Comparison of ENCODE assay signal across 8 cellular contexts in the genomic region with DNA sequence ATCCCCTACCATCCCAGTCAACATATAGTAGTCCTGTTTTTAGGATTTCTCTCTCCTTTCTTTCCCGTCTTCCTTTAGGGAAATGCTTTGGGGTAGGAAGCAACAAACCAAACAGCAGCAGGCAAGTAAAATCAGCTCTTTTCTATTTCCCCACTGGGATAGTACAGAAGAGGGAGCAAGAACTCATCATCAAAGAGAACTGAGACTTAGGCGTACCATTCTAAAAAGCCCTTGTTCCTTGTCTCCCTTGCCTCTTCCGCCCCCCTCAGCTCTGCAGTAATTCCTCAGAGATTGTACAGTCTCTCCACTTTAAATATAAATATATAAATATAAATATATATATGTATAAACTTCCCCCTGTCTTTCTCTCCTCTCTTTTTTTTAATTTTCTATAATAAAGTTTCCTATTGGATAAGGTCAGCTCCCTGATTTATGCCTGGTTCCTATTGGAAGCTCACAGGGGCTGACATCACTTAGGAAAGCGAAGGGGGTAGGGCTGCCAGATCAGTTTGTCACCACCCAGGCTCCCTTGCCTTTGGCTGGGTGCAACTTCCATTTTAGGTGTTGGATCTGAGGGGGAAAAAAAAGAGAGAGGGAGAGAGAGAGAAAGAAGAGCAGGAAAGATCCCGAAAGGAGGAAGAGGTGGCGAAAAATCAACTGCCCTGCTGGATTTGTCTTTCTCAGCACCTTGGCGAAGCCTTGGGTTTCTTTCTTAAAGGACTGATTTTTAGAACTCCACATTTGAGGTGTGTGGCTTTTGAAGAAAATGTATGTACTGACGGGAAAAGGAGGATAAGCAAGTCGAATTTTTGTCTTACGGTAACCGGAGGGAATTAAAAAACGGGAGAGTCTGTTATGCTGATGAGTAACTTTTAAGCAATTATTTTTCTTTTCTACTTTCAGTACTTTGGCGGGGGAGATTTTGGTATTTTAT. TPM values are rescaled to one million over a fixed set of nuclear protein-coding genes. Genes with fewer than 3 reads are reported as not detected.
DNase-seq lines count a peak whose midpoint lies in the region; ATAC-seq, FAIRE-seq and TF ChIP-seq lines count a peak whose summit lies in the region.

A gene with protein sequence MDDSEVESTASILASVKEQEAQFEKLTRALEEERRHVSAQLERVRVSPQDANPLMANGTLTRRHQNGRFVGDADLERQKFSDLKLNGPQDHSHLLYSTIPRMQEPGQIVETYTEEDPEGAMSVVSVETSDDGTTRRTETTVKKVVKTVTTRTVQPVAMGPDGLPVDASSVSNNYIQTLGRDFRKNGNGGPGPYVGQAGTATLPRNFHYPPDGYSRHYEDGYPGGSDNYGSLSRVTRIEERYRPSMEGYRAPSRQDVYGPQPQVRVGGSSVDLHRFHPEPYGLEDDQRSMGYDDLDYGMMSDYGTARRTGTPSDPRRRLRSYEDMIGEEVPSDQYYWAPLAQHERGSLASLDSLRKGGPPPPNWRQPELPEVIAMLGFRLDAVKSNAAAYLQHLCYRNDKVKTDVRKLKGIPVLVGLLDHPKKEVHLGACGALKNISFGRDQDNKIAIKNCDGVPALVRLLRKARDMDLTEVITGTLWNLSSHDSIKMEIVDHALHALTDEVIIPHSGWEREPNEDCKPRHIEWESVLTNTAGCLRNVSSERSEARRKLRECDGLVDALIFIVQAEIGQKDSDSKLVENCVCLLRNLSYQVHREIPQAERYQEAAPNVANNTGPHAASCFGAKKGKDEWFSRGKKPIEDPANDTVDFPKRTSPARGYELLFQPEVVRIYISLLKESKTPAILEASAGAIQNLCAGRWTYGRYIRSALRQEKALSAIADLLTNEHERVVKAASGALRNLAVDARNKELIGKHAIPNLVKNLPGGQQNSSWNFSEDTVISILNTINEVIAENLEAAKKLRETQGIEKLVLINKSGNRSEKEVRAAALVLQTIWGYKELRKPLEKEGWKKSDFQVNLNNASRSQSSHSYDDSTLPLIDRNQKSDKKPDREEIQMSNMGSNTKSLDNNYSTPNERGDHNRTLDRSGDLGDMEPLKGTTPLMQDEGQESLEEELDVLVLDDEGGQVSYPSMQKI (plus strand): TSS at position 502 of the 934 bp plus-strand sequence. CDS start 29,677 bp downstream, outside the sequence.

- H3K27me3 ChIP-seq in SJSA1 (replicated peaks) (no peaks in the 10 kb centered on the region), ectodermal cell (ENCODE audit: control insufficient read depth, insufficient read depth, low read length, poor library complexity, severe bottlenecking) (no peaks in the 10 kb centered on the region), liver (ENCODE audit: control insufficient read depth in 4 of 4, insufficient read depth in 4 of 4, low read length in 3 of 4) (no peaks in the 10 kb centered on the region), stomach (no peaks in the 10 kb centered on the region)

- TF ChIP-seq CTCF in liver (IDR thresholded peaks at IDR 0.05; ENCODE audit: low read depth, low read length, missing input control) (no peak), stomach (IDR thresholded peaks at IDR 0.05) (no peak)

- peak; percentile 96 for DNase-seq in ELF-1 (ENCODE audit: low read depth, low spot score)
- peak; percentile 95 for DNase-seq in HTR-8/SVneo (ENCODE audit: insufficient read length, low spot score)
- peak; percentile 94 to 97 for DNase-seq in SJSA1 (ENCODE audit: low read depth in 1 of 2, low spot score in 2 of 2)
- DNase-seq in stomach: peak; percentile 89
- no peak for DNase-seq in activated CD8-positive, alpha-beta memory T cell treated with anti-CD3 and anti-CD28 coated beads, Interleukin-2, amount 50 U/mL, for 4 hours

- peak within 1 kb of the TSS; percentile 95 to 100 for H3K9ac ChIP-seq in liver (ENCODE audit: low read depth in 1 of 2, low read length in 2 of 2)

- 14 to 15% methylated on average over 11 to 12 of the region's 13 CpGs for WGBS in ectodermal cell, 2 experiments
- 9% methylated on average over 13 of the region's 13 CpGs for WGBS in liver
- 7 to 9% (median 7%) methylated on average over 13 of the region's 13 CpGs for WGBS in stomach, 5 donors

- FAIRE-seq in HTR-8/SVneo (lab: Jason Lieb, UNC): no peak

- intact Hi-C loops in stomach (cut with DNase I; ENCODE audit: low total_unique reads): no loop called here

- H3K27ac ChIP-seq in SJSA1: peak within 1 kb of the TSS; percentile 85
- peak within 1 kb of the TSS; percentile 88 for H3K27ac ChIP-seq in ectodermal cell (ENCODE audit: insufficient read depth, low read depth, low read length, poor library complexity, severe bottlenecking)
- H3K27ac ChIP-seq in liver (ENCODE audit: low read depth in 1 of 2, low read length in 2 of 2): peak within 1 kb of the TSS; percentile 88 to 97
- peak within 1 kb of the TSS; percentile 90 to 96 (median 94) for H3K27ac ChIP-seq in stomach

- H3K4me1 ChIP-seq in SJSA1 (replicated peaks) (peaks cover 21% of the 10 kb centered on the region), ectodermal cell (ENCODE audit: control insufficient read depth, insufficient read depth, low read length) (peaks cover 3% of the 10 kb centered on the region), liver (ENCODE audit: control insufficient read depth in 4 of 4, insufficient read depth in 4 of 4, low read length in 3 of 4) (peaks cover 2 to 32% (median 26%) of the 10 kb centered on the region in 4 donors), stomach (peaks cover 13 to 40% (median 25%) of the 10 kb centered on the region in 4 donors)

- peak; percentile 96 for ATAC-seq in GM21423 (IDR thresholded peaks at IDR 0.05; ENCODE audit: unreplicated experiment)

- no peak for TF ChIP-seq EP300 in stomach (IDR thresholded peaks at IDR 0.05)

- H3K9me3 ChIP-seq in SJSA1 (replicated peaks) (no peaks in the 10 kb centered on the region), ectodermal cell (ENCODE audit: control insufficient read depth, low read length) (no peaks in the 10 kb centered on the region), liver (ENCODE audit: control insufficient read depth in 4 of 4, low read length in 3 of 4) (no peaks in the 10 kb centered on the region), stomach (no peaks in the 10 kb centered on the region)

- TF ChIP-seq RAD21 in liver (IDR thresholded peaks at IDR 0.05): peak; percentile 29 to 68

- peak in 2 of 4 donors; percentile 76 to 78 for TF ChIP-seq POLR2A in stomach (IDR thresholded peaks at IDR 0.05)

- H3K36me3 ChIP-seq in SJSA1 (peaks cover 10% of the 10 kb centered on the region), ectodermal cell (ENCODE audit: control insufficient read depth, insufficient read depth, low read length) (no peaks in the 10 kb centered on the region), liver (ENCODE audit: control insufficient read depth in 4 of 4, insufficient read depth in 3 of 4, low read depth in 1 of 4, low read length in 3 of 4) (no peaks in the 10 kb centered on the region), stomach (no peaks in the 10 kb centered on the region)

- peak within 1 kb of the TSS; percentile 52 for H3K4me3 ChIP-seq in SJSA1
- H3K4me3 ChIP-seq in ectodermal cell (ENCODE audit: insufficient read depth, low read depth, low read length): peak within 1 kb of the TSS; percentile 45
- H3K4me3 ChIP-seq in liver (ENCODE audit: low read depth in 1 of 3, low read length in 3 of 3): peak within 1 kb of the TSS; percentile 74 to 95 (median 91)
- peak within 1 kb of the TSS; percentile 46 to 60 (median 50) for H3K4me3 ChIP-seq in stomach

TF ChIP-seq in liver, 16 proteins besides CTCF, POLR2A, EP300 and RAD21 (continues in another document):
- TF ChIP-seq NR2F2 (IDR thresholded peaks at IDR 0.05) (peak; percentile 32), HNF4A (conservative IDR thresholded peaks at IDR 0.05) (peak; percentile 32 to 47), EGR1 (IDR thresholded peaks at IDR 0.05; ENCODE audit: low read depth in 2 of 2) (no peak), JUND (IDR thresholded peaks at IDR 0.05) (peak; percentile 76 to 82), TAF1 (conservative IDR thresholded peaks at IDR 0.05) (peak; percentile 93), RXRA (IDR thresholded peaks at IDR 0.05) (peak in 1 of 2 donors; percentile 26), YY1 (IDR thresholded peaks at IDR 0.05) (peak; percentile 98), FOXA2 (IDR thresholded peaks at IDR 0.05) (no peak), FOXA1 (IDR thresholded peaks at IDR 0.05) (no peak), SP1 (IDR thresholded peaks at IDR 0.05) (peak; percentile 82)
- TF ChIP-seq, protein P1, sequence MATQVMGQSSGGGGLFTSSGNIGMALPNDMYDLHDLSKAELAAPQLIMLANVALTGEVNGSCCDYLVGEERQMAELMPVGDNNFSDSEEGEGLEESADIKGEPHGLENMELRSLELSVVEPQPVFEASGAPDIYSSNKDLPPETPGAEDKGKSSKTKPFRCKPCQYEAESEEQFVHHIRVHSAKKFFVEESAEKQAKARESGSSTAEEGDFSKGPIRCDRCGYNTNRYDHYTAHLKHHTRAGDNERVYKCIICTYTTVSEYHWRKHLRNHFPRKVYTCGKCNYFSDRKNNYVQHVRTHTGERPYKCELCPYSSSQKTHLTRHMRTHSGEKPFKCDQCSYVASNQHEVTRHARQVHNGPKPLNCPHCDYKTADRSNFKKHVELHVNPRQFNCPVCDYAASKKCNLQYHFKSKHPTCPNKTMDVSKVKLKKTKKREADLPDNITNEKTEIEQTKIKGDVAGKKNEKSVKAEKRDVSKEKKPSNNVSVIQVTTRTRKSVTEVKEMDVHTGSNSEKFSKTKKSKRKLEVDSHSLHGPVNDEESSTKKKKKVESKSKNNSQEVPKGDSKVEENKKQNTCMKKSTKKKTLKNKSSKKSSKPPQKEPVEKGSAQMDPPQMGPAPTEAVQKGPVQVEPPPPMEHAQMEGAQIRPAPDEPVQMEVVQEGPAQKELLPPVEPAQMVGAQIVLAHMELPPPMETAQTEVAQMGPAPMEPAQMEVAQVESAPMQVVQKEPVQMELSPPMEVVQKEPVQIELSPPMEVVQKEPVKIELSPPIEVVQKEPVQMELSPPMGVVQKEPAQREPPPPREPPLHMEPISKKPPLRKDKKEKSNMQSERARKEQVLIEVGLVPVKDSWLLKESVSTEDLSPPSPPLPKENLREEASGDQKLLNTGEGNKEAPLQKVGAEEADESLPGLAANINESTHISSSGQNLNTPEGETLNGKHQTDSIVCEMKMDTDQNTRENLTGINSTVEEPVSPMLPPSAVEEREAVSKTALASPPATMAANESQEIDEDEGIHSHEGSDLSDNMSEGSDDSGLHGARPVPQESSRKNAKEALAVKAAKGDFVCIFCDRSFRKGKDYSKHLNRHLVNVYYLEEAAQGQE (IDR thresholded peaks at IDR 0.05): peak; percentile 93
- TF ChIP-seq, protein P2, sequence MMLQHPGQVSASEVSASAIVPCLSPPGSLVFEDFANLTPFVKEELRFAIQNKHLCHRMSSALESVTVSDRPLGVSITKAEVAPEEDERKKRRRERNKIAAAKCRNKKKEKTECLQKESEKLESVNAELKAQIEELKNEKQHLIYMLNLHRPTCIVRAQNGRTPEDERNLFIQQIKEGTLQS (IDR thresholded peaks at IDR 0.05): peak; percentile 76

RNA-seq across cellular contexts. Expression of the gene that starts here (rescaled TPM):
- 106 and 128 TPM in 2 replicates for total RNA-seq in SJSA1 (2014; rRNA removed; shearing (Covaris generic))
- polyA plus RNA-seq in ectodermal cell (2013, experiment 1 of 4): 182 TPM
- 198 TPM for polyA plus RNA-seq in ectodermal cell (2013, experiment 2 of 4)
- 137 TPM for polyA plus RNA-seq in ectodermal cell (2013, experiment 3 of 4)
- polyA plus RNA-seq in ectodermal cell (2013, experiment 4 of 4): 157 TPM
- total RNA-seq in liver (10 to 100 TPM; 74.1 to 97.1 TPM), stomach (100 to 1,000 TPM; 110 to 447 (median 215) TPM)
- polyA plus RNA-seq in liver (10 to 100 TPM; 21.5 to 41.9 TPM), stomach (10 to 100 TPM; 45.1 to 98.5 (median 61.3) TPM)
